12 cellular contexts compared by ENCODE assay signal in genomic region chr15:68797157-68797556, GRCh38. TPM values are rescaled to one million over a fixed set of nuclear protein-coding genes. Genes with fewer than 3 reads are reported as not detected.
DNase-seq lines count a peak whose midpoint lies in the region; ATAC-seq, FAIRE-seq and TF ChIP-seq lines count a peak whose summit lies in the region.
"Had no signal": no experiment of that assay in that cellular context is flagged by ENCODE, and none has a peak within 500 bp of the region (broad histone marks: within the 10 kb centered on the region; RNA-seq: fewer than 3 reads in every experiment).

No MANE protein-coding gene starts in this region.

- intact Hi-C loops in Caco-2 (cut with micrococcal nuclease; ENCODE audit: unreplicated experiment), result no loop called here
- intact Hi-C loops in kidney (cut with DNase I), result no loop called here

- peaks cover 35% of the 10 kb centered on the region for H3K36me3 Mint-ChIP-seq in Caco-2 (ENCODE audit: insufficient read depth, unreplicated experiment)
- H3K36me3 Mint-ChIP-seq in activated naive CD4-positive, alpha-beta T cell treated with anti-CD3 and anti-CD28 coated beads, Interleukin-2, amount 10 ng/mL, durations not matched to agents 7 days and 5 days, result peaks cover 28% of the 10 kb centered on the region
- peaks cover 0 to 29% (median 0%) of the 10 kb centered on the region in 3 donors for H3K36me3 Mint-ChIP-seq in naive thymus-derived CD8-positive, alpha-beta T cell

- POLR2A ChIA-PET in Caco-2 (lab: Charles Lee), result no interaction called here
- POLR2A ChIA-PET in naive thymus-derived CD8-positive, alpha-beta T cell (lab: Charles Lee), result no interaction called here

- CTCF ChIA-PET in Caco-2 (lab: Charles Lee), result interaction anchor here (0.5 kb wide), 1 partner anchor 49 kb away, joined by 3 read pairs; no protein-coding TSS in a partner anchor
- CTCF ChIA-PET in activated naive CD4-positive, alpha-beta T cell treated with anti-CD3 and anti-CD28 coated beads, Interleukin-2, amount 10 ng/mL, durations not matched to agents 7 days and 5 days (lab: Charles Lee), result interaction anchor here (1.0 kb wide), 2 partner anchors 10 to 32 kb away, joined by 4 read pairs; no protein-coding TSS in a partner anchor

- H3K4me1 ChIP-seq in Caco-2 (peaks cover 22% of the 10 kb centered on the region), kidney (ENCODE audit: control insufficient read depth in 1 of 2, insufficient read depth in 1 of 2, low read depth in 1 of 2, low read length in 2 of 2) (peaks cover 46 to 58% of the 10 kb centered on the region in 2 donors)

- ATAC-seq in GM21723 (IDR thresholded peaks at IDR 0.05; ENCODE audit: unreplicated experiment) (peak; percentile 33), GM18517 (IDR thresholded peaks at IDR 0.05; ENCODE audit: unreplicated experiment) (no peak), HG03280 (IDR thresholded peaks at IDR 0.05; ENCODE audit: unreplicated experiment) (no peak)
- ATAC-seq in naive thymus-derived CD8-positive, alpha-beta T cell, result no peak

- H3K27ac ChIP-seq in kidney (ENCODE audit: low read depth in 2 of 2, low read length in 2 of 2), result peak overlapping the region in 1 of 2 donors; percentile 81

- no peak overlapping the region for H3K4me3 ChIP-seq in Caco-2 (ENCODE audit: low read depth, low read length)
- no peak overlapping the region for H3K4me3 ChIP-seq in kidney (ENCODE audit: low read length in 2 of 2)
- H3K4me3 ChIP-seq: lung had no signal

- H3K9ac ChIP-seq in kidney (ENCODE audit: low read length in 2 of 2), result peak overlapping the region in 1 of 2 donors; percentile 37

- peaks cover 27% of the 10 kb centered on the region for H3K4me1 Mint-ChIP-seq in Caco-2 (ENCODE audit: low read depth, unreplicated experiment)
- H3K4me1 Mint-ChIP-seq in activated naive CD4-positive, alpha-beta T cell treated with anti-CD3 and anti-CD28 coated beads, Interleukin-2, amount 10 ng/mL, durations not matched to agents 7 days and 5 days, result peaks cover 83% of the 10 kb centered on the region
- H3K4me1 Mint-ChIP-seq in naive thymus-derived CD8-positive, alpha-beta T cell, result peaks cover 68 to 98% (median 98%) of the 10 kb centered on the region in 4 donors

- no peaks in the 10 kb centered on the region for H3K9me3 ChIP-seq in Caco-2
- H3K9me3 ChIP-seq in kidney (ENCODE audit: control insufficient read depth in 1 of 2, low read length in 2 of 2), result no peaks in the 10 kb centered on the region

- no peak for FAIRE-seq in kidney (lab: Jason Lieb, UNC)
- FAIRE-seq: endothelial cell of umbilical vein had no signal

- no TSS peak for BruUV-seq in Caco-2 (replicated peaks; lab: Mats Ljungman, UMichigan)

- DNase-seq in Caco-2, result no peak
- no peak for DNase-seq in activated naive CD4-positive, alpha-beta T cell treated with anti-CD3 and anti-CD28 coated beads, Interleukin-2, amount 10 ng/mL, durations not matched to agents 7 days and 5 days
- DNase-seq in naive thymus-derived CD8-positive, alpha-beta T cell, result no peak
- DNase-seq in cerebellum (ENCODE audit: low spot score), result no peak
- no peak for DNase-seq in kidney
- DNase-seq: NCI-H446; stimulated activated CD4-positive, alpha-beta T cell treated with anti-CD3 and anti-CD28 coated beads, Interleukin-4, amount 100 ng/mL, for 1 hour had no signal

- peaks cover 4% of the 10 kb centered on the region for H3K36me3 ChIP-seq in Caco-2 (ENCODE audit: control insufficient read depth, insufficient read depth, low read length)
- no peaks in the 10 kb centered on the region for H3K36me3 ChIP-seq in kidney (ENCODE audit: control insufficient read depth in 1 of 2, insufficient read depth in 2 of 2, low read length in 2 of 2)

- TF ChIP-seq CTCF in Caco-2 (IDR thresholded peaks at IDR 0.05; ENCODE audit: insufficient read depth in 1 of 2, low read depth in 1 of 2, low read length in 1 of 2, severe bottlenecking in 1 of 2, unreplicated experiment in 1 of 2) (no peak), kidney (IDR thresholded peaks at IDR 0.05; ENCODE audit: borderline replicate concordance, extremely low read depth, insufficient read depth) (no peak)

- no peak overlapping the region for H3K4me3 Mint-ChIP-seq in Caco-2 (ENCODE audit: unreplicated experiment)
- no peak overlapping the region for H3K4me3 Mint-ChIP-seq in activated naive CD4-positive, alpha-beta T cell treated with anti-CD3 and anti-CD28 coated beads, Interleukin-2, amount 10 ng/mL, durations not matched to agents 7 days and 5 days
- H3K4me3 Mint-ChIP-seq in naive thymus-derived CD8-positive, alpha-beta T cell, result peak overlapping the region in 6 of 10 donors; percentile 6 to 50 (median 32)

- no peaks in the 10 kb centered on the region for H3K27me3 Mint-ChIP-seq in Caco-2 (ENCODE audit: insufficient read depth, unreplicated experiment)
- H3K27me3 Mint-ChIP-seq in activated naive CD4-positive, alpha-beta T cell treated with anti-CD3 and anti-CD28 coated beads, Interleukin-2, amount 10 ng/mL, durations not matched to agents 7 days and 5 days, result no peaks in the 10 kb centered on the region
- no peaks in the 10 kb centered on the region for H3K27me3 Mint-ChIP-seq in naive thymus-derived CD8-positive, alpha-beta T cell

- no peaks in the 10 kb centered on the region for H3K27me3 ChIP-seq in Caco-2 (replicated peaks; ENCODE audit: control insufficient read depth, insufficient read depth, low read length)

- H3K27ac Mint-ChIP-seq in Caco-2 (ENCODE audit: unreplicated experiment), result peak overlapping the region; percentile 26
- peak overlapping the region; percentile 46 for H3K27ac Mint-ChIP-seq in activated naive CD4-positive, alpha-beta T cell treated with anti-CD3 and anti-CD28 coated beads, Interleukin-2, amount 10 ng/mL, durations not matched to agents 7 days and 5 days
- peak overlapping the region; percentile 2 to 84 (median 61) for H3K27ac Mint-ChIP-seq in naive thymus-derived CD8-positive, alpha-beta T cell

- H3K9me3 Mint-ChIP-seq in Caco-2 (ENCODE audit: unreplicated experiment), result no peaks in the 10 kb centered on the region
- H3K9me3 Mint-ChIP-seq in activated naive CD4-positive, alpha-beta T cell treated with anti-CD3 and anti-CD28 coated beads, Interleukin-2, amount 10 ng/mL, durations not matched to agents 7 days and 5 days, result no peaks in the 10 kb centered on the region
- H3K9me3 Mint-ChIP-seq in naive thymus-derived CD8-positive, alpha-beta T cell, result no peaks in the 10 kb centered on the region

RNA-seq across cellular contexts. Expression of gene ANP32A, which starts 23.5 kb away (rescaled TPM):
- total RNA-seq in Caco-2 (2022), result 169 and 178 TPM in 2 replicates
- total RNA-seq in naive thymus-derived CD8-positive, alpha-beta T cell, result 100 to 1,000 TPM; 129 to 131 TPM
- polyA plus RNA-seq in naive thymus-derived CD8-positive, alpha-beta T cell, result 10 to 100 TPM; 81.3 to 88.1 (median 84.3) TPM
- 82.8 TPM for total RNA-seq in cerebellum
- total RNA-seq in kidney, result 113 TPM
- polyA plus RNA-seq in kidney (ENCODE audit: insufficient read depth, low read depth, low replicate concordance), result 148 TPM

Comparison
In these comparisons a context has a peak if more than half of its experiments do, and no peak if none do; other contexts are left out.
1. H3K4me3 Mint-ChIP-seq: peak in naive thymus-derived CD8-positive, alpha-beta T cell (6 of 10); none in Caco-2 (single experiment) and activated naive CD4-positive, alpha-beta T cell treated with anti-CD3 and anti-CD28 coated beads, Interleukin-2, amount 10 ng/mL, durations not matched to agents 7 days and 5 days (single experiment).
2. Peak in every context shown above with its lines, with median percentiles within 50 percentile points of each other: H3K27ac Mint-ChIP-seq.